In the genomic region with DNA sequence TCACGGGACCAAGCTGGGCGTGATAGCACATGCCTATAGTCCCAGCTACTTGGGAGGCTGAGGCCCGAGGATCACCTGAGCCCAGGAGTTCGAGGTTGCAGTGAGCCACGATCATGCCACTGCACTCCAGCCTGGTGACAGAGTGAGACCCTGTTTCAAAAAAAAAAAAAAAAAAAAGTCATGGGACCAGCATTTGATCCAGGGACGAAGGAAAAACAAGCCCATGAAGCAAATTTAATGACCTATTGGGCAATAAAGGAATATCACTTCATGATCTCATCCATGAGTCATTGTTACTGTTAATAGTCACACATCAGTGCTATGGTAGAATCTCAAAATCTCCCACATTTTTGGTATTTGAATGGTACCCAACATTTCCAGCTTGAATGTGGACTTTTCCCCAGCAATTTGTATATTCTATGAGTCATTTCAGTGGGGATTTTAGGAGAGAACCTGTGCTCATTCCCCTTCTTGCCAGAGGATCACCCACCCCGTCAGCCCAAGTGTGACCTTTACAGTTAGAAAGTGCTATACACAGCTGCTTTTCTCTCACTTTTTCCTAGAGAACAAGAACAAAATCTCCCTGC, we compare ENCODE assay signal across 8 cellular contexts. TPM values are rescaled to one million over a fixed set of nuclear protein-coding genes. Genes with fewer than 3 reads are reported as not detected.
DNase-seq lines count a peak whose midpoint lies in the region; ATAC-seq, FAIRE-seq and TF ChIP-seq lines count a peak whose summit lies in the region.

No MANE protein-coding gene starts in this region.

- dilution Hi-C loops in endothelial cell of umbilical vein (cut with MboI; ENCODE audit: extremely low pct_ligation_motif_present, low sequenced_read_pairs): no loop called here

- peaks cover 2% of the 10 kb centered on the region for H3K27me3 Mint-ChIP-seq in GM23338 (ENCODE audit: insufficient read depth, low read depth, poor library complexity)

- H3K9me3 Mint-ChIP-seq in GM23338: peaks cover 26% of the 10 kb centered on the region

- H4K20me1 ChIP-seq in BLaER1: no peaks in the 10 kb centered on the region
- no peaks in the 10 kb centered on the region for H4K20me1 ChIP-seq in endothelial cell of umbilical vein (replicated peaks; ENCODE audit: control insufficient read depth, extremely low read depth, insufficient read depth, low read length)
- H4K20me1 ChIP-seq in GM23338 (replicated peaks; ENCODE audit: insufficient read depth): no peaks in the 10 kb centered on the region

- H3K27me3 ChIP-seq in BLaER1 (no peaks in the 10 kb centered on the region), endothelial cell of umbilical vein (ENCODE audit: control insufficient read depth in 2 of 2, insufficient read depth in 2 of 2, low read length in 2 of 2) (no peaks in the 10 kb centered on the region), GM23338 (ENCODE audit: insufficient read depth) (no peaks in the 10 kb centered on the region)

- peaks cover 21% of the 10 kb centered on the region; the same call in 2 of the 3 replicates for H3K36me3 Mint-ChIP-seq in GM23338 (ENCODE audit: low read depth)

- CTCF ChIA-PET in endothelial cell of umbilical vein (lab: Charles Lee): interaction anchor here (1.5 kb wide), 1 partner anchor 527 kb away, joined by 4 read pairs; no protein-coding TSS in a partner anchor

- no peaks in the 10 kb centered on the region for H3K79me2 ChIP-seq in endothelial cell of umbilical vein (ENCODE audit: control insufficient read depth, insufficient read depth, low read length)
- no peaks in the 10 kb centered on the region; the same call in 1 of the 2 replicates for H3K79me2 ChIP-seq in GM23338 (replicated peaks; ENCODE audit: insufficient read depth)

- H3K36me3 ChIP-seq in BLaER1 (0 out of 2 replicates have a peak, but pooled peaks cover 7% of the 10 kb centered on the region), endothelial cell of umbilical vein (ENCODE audit: control insufficient read depth in 2 of 2, extremely low read depth in 1 of 2, insufficient read depth in 2 of 2, low read length in 2 of 2) (no peaks in the 10 kb centered on the region), GM23338 (ENCODE audit: insufficient read depth) (0 out of 2 replicates have a peak, but pooled peaks cover 5% of the 10 kb centered on the region)

- H3K4me2 ChIP-seq in BLaER1: peak overlapping the region; percentile 81
- H3K4me2 ChIP-seq in endothelial cell of umbilical vein (ENCODE audit: insufficient read depth, low read length): no peak overlapping the region
- no peak overlapping the region for H3K4me2 ChIP-seq in GM23338

- peak overlapping the region; percentile 93 for H3K27ac ChIP-seq in BLaER1
- H3K27ac ChIP-seq in endothelial cell of umbilical vein (ENCODE audit: insufficient read depth, low read depth, low read length): no peak overlapping the region
- no peak overlapping the region for H3K27ac ChIP-seq in GM23338 (ENCODE audit: low read depth)

- FAIRE-seq in endothelial cell of umbilical vein (lab: Jason Lieb, UNC): peak; percentile 83

- H2AFZ ChIP-seq in endothelial cell of umbilical vein (ENCODE audit: low read depth, low read length) (no peak overlapping the region), GM23338 (no peak overlapping the region)

- POLR2A ChIA-PET in endothelial cell of umbilical vein (lab: Charles Lee): interaction anchor here (0.8 kb wide), 1 partner anchor 9 kb away, joined by 3 read pairs; no protein-coding TSS in a partner anchor

- no TSS peak for BruUV-seq in endothelial cell of umbilical vein (replicated peaks; lab: Mats Ljungman, UMichigan)

- H3K9me1 ChIP-seq in endothelial cell of umbilical vein (replicated peaks; ENCODE audit: control insufficient read depth, extremely low read depth, insufficient read depth, low read length): no peaks in the 10 kb centered on the region

- intact Hi-C loops in endothelial cell of umbilical vein (cut with micrococcal nuclease): no loop called here

- no peak for TF ChIP-seq POLR2A in endothelial cell of umbilical vein (IDR thresholded peaks at IDR 0.05; ENCODE audit: low read depth, low read length)

- H3K9me3 ChIP-seq in BLaER1 (peaks cover 14% of the 10 kb centered on the region), endothelial cell of umbilical vein (replicated peaks; ENCODE audit: control insufficient read depth, insufficient read depth, low read length) (no peaks in the 10 kb centered on the region)

- peak; percentile 90 for ATAC-seq in omental fat pad (ENCODE audit: low FRiP score)
- no peak for ATAC-seq in GM23338

- peak; percentile 77 for DNase-seq in NCI-H460 (ENCODE audit: extremely low read depth, low read depth)
- DNase-seq in endothelial cell of umbilical vein (ENCODE audit: low read depth, low spot score): peak; percentile 42
- DNase-seq in omental fat pad (ENCODE audit: low spot score): no peak
- DNase-seq in NCI-H2171 (lab: John Stamatoyannopoulos, UW): no peak
- no peak for DNase-seq in effector CD8-positive, alpha-beta T cell (lab: John Stamatoyannopoulos, UW)
- no peak for DNase-seq in putamen (ENCODE audit: low spot score)
- no peak for DNase-seq in GM23338 (ENCODE audit: low spot score)

- H3K4me1 ChIP-seq in BLaER1 (peaks cover 75% of the 10 kb centered on the region), endothelial cell of umbilical vein (ENCODE audit: control insufficient read depth, extremely low read depth, insufficient read depth, low read length) (peaks cover 7% of the 10 kb centered on the region), GM23338 (ENCODE audit: insufficient read depth) (no peaks in the 10 kb centered on the region)

- no peak overlapping the region for H3K27ac Mint-ChIP-seq in GM23338

- H3K4me3 Mint-ChIP-seq in GM23338: no peak overlapping the region

- TF ChIP-seq CTCF in endothelial cell of umbilical vein (IDR thresholded peaks at IDR 0.05; ENCODE audit: extremely low read depth in 1 of 2, insufficient read depth in 1 of 2, low read depth in 1 of 2, low read length in 2 of 2) (no peak), omental fat pad (IDR thresholded peaks at IDR 0.05) (no peak), GM23338 (conservative IDR thresholded peaks at IDR 0.05; ENCODE audit: low read depth in 2 of 2) (no peak)

- H3F3A ChIP-seq in GM23338 (replicated peaks; ENCODE audit: low read depth): no peaks in the 10 kb centered on the region

- H3K4me1 Mint-ChIP-seq in GM23338: peaks cover 4% of the 10 kb centered on the region; the same call in 2 of the 3 replicates

- no peaks in the 10 kb centered on the region for H3K9me2 ChIP-seq in GM23338 (ENCODE audit: insufficient read depth)

- H3K9ac ChIP-seq in BLaER1 (peak overlapping the region; percentile 77), endothelial cell of umbilical vein (replicated peaks; ENCODE audit: extremely low read depth, insufficient read depth, low read length) (no peak overlapping the region)

- H3K4me3 ChIP-seq in BLaER1 (no peak overlapping the region), endothelial cell of umbilical vein (replicated peaks in 1 of 3; ENCODE audit: insufficient read depth in 1 of 3, low read depth in 1 of 3, low read length in 3 of 3) (no peak overlapping the region), GM23338 (no peak overlapping the region)

TF ChIP-seq in endothelial cell of umbilical vein, 7 proteins besides CTCF, POLR2A, EP300 and RAD21 (continues in another document):
- TF ChIP-seq JUN (IDR thresholded peaks at IDR 0.05; ENCODE audit: borderline replicate concordance, insufficient read depth, insufficient read length, low read depth) (peak; percentile 87), MYC (IDR thresholded peaks at IDR 0.05; ENCODE audit: low read depth, low read length) (no peak), POLR2AphosphoS5 (IDR thresholded peaks at IDR 0.05; ENCODE audit: insufficient read depth, low read depth, low read length) (no peak), FOS (IDR thresholded peaks at IDR 0.05; ENCODE audit: borderline replicate concordance, insufficient read depth, low read length) (peak; percentile 37)

RNA-seq across cellular contexts. Expression of a gene that starts 8.5 kb away (rescaled TPM):
- total RNA-seq in NCI-H460 (2014; rRNA removed; shearing (Covaris generic)): 125 and 135 TPM in 2 replicates
- polyA plus RNA-seq in NCI-H460 (2014; cell fraction: nucleus; rRNA removed): 75.0 and 75.9 TPM in 2 replicates
- total RNA-seq in endothelial cell of umbilical vein (58.9 and 62.7 TPM in 2 replicates), omental fat pad (1,000 to 10,000 TPM in 2 of 4 donors, 100 to 1,000 TPM in 2; 455 to 1,833 (median 1,242) TPM)
- polyA plus RNA-seq in endothelial cell of umbilical vein (27.7 and 31.6 TPM in 2 replicates), GM23338 (2016; fragmentation: Nextera tagmentation; extraction: Ambion mirVana) (40.2 and 44.1 TPM in 2 replicates)
- polyA plus RNA-seq in endothelial cell of umbilical vein (2011; cell fraction: cytosol; rRNA removed): 34.6 and 38.7 TPM in 2 replicates
- 19.9 and 24.7 TPM in 2 replicates for polyA plus RNA-seq in endothelial cell of umbilical vein (2011; cell fraction: nucleus; rRNA removed)
- 63.2 and 71.0 TPM in 2 replicates for polyA plus RNA-seq in endothelial cell of umbilical vein (2012)
- 57.6 and 74.5 TPM in 2 replicates for polyA minus RNA-seq in endothelial cell of umbilical vein
- 85.6 TPM for polyA minus RNA-seq in endothelial cell of umbilical vein (2011; cell fraction: cytosol; rRNA and poly(A)+ RNA removed)
- 18.7 and 26.5 TPM in 2 replicates for polyA minus RNA-seq in endothelial cell of umbilical vein (2011; cell fraction: nucleus; rRNA and poly(A)+ RNA removed)
- 73.0 and 97.0 TPM in 2 replicates for total RNA-seq in GM23338 (2014; rRNA removed; shearing (Covaris generic))

RNA-seq across cellular contexts. Expression of a gene that starts 25.8 kb away (rescaled TPM):
- 57.4 and 65.7 TPM in 2 replicates for total RNA-seq in NCI-H460 (2014; rRNA removed; shearing (Covaris generic))
- 30.1 and 36.5 TPM in 2 replicates for polyA plus RNA-seq in NCI-H460 (2014; cell fraction: nucleus; rRNA removed)
- 75.6 and 81.6 TPM in 2 replicates for total RNA-seq in endothelial cell of umbilical vein
- 16.5 and 21.7 TPM in 2 replicates for polyA plus RNA-seq in endothelial cell of umbilical vein
- 20.7 and 22.2 TPM in 2 replicates for polyA plus RNA-seq in endothelial cell of umbilical vein (2011; cell fraction: cytosol; rRNA removed)
- 31.5 and 37.9 TPM in 2 replicates for polyA plus RNA-seq in endothelial cell of umbilical vein (2011; cell fraction: nucleus; rRNA removed)
- 51.1 and 74.2 TPM in 2 replicates for polyA plus RNA-seq in endothelial cell of umbilical vein (2012)
- 35.7 and 37.0 TPM in 2 replicates for polyA minus RNA-seq in endothelial cell of umbilical vein
- 16.8 TPM for polyA minus RNA-seq in endothelial cell of umbilical vein (2011; cell fraction: cytosol; rRNA and poly(A)+ RNA removed)
- 43.8 and 60.2 TPM in 2 replicates for polyA minus RNA-seq in endothelial cell of umbilical vein (2011; cell fraction: nucleus; rRNA and poly(A)+ RNA removed)
- total RNA-seq in omental fat pad: 100 to 1,000 TPM in 2 of 4 donors, 10 to 100 TPM in 2; 74.8 to 202 (median 133) TPM
- 108 and 110 TPM in 2 replicates for total RNA-seq in GM23338 (2014; rRNA removed; shearing (Covaris generic))
- 107 and 121 TPM in 2 replicates for polyA plus RNA-seq in GM23338 (2016; fragmentation: Nextera tagmentation; extraction: Ambion mirVana)

Comparison
In these comparisons a context has a peak if more than half of its experiments do, and no peak if none do; other contexts are left out.
1. DNase-seq: peak in NCI-H460 (single experiment) and endothelial cell of umbilical vein (single experiment); none in omental fat pad (single experiment), NCI-H2171 (single experiment), effector CD8-positive, alpha-beta T cell (single experiment), putamen (single experiment) and GM23338 (single experiment).